Comparison of ENCODE assay signal across 8 cellular contexts in the genomic region with DNA sequence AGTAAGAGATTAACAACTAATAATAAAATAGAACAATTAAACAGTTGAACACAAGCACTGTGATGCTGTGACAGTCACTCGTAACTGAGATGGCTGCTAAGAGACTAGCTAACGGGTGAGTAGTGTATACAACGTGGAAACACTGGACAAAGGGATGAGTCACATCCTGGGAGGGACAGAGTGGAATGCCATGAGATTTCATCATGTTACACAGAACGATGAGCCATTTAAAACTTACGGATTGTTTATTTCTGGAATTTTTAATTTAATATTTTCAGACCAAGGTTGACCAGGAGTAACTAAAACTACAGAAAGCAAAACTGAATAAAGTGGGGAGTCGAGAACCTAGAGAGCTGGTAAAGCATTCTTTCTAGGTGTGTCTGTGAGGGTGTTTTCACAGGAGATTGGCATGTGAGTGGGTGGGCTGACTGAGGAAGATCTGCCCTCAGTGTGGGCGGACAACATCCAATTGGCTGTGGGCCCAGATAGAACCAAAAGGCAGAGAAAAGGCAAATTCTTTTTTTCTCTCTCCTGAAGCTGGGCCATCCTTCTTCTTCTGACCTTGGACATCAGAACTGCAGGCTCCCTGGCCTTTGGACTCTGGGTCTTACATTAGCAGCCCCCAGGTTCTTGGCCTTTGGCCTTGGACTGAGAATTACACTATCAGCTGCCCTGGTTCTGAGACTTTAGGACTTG. TPM values are rescaled to one million over a fixed set of nuclear protein-coding genes. Genes with fewer than 3 reads are reported as not detected.
DNase-seq lines count a peak whose midpoint lies in the region; ATAC-seq and TF ChIP-seq lines count a peak whose summit lies in the region.

No MANE protein-coding gene starts in this region.

- no peak for TF ChIP-seq RAD21 in liver (IDR thresholded peaks at IDR 0.05)

- peaks cover 15% of the 10 kb centered on the region for H3K4me1 Mint-ChIP-seq in brain

- no peak for TF ChIP-seq CTCF in brain (conservative IDR thresholded peaks at IDR 0.05)
- TF ChIP-seq CTCF in liver (IDR thresholded peaks at IDR 0.05; ENCODE audit: low read depth, low read length, missing input control): no peak

- H3K27ac ChIP-seq in liver (ENCODE audit: low read depth in 1 of 2, low read length in 2 of 2): peak overlapping the region; percentile 17 to 20
- H3K27ac ChIP-seq in stomach smooth muscle (ENCODE audit: low read length): peak overlapping the region; percentile 53

- ATAC-seq in Right ventricle myocardium inferior (peak; percentile 91), HG02870 (IDR thresholded peaks at IDR 0.05; ENCODE audit: unreplicated experiment) (peak; percentile 38)

- intact Hi-C loops in Right ventricle myocardium inferior (cut with DNase I): loop anchor here (10.0 kb wide), 1 partner anchor 365 kb away; no protein-coding TSS in a partner anchor
- intact Hi-C loops in cardiac septum (cut with DNase I): loop anchor here (10.0 kb wide), 1 partner anchor 365 kb away; no protein-coding TSS in a partner anchor

- H3K27ac Mint-ChIP-seq in brain: peak overlapping the region in 4 of 5 experiments; percentile 19 to 96 (median 56)

- H3K9me3 Mint-ChIP-seq in brain: no peaks in the 10 kb centered on the region

- no peaks in the 10 kb centered on the region for H3K36me3 ChIP-seq in liver (ENCODE audit: control insufficient read depth in 4 of 4, insufficient read depth in 3 of 4, low read depth in 1 of 4, low read length in 3 of 4)
- H3K36me3 ChIP-seq in stomach smooth muscle (ENCODE audit: control insufficient read depth in 2 of 2, insufficient read depth in 2 of 2, low read length in 2 of 2): no peaks in the 10 kb centered on the region

- WGBS in liver: 63% methylated on average over 7 of the region's 7 CpGs

- no peak overlapping the region for H3K4me3 ChIP-seq in liver (ENCODE audit: low read depth in 1 of 3, low read length in 3 of 3)
- H3K4me3 ChIP-seq in stomach smooth muscle (ENCODE audit: low read length in 2 of 2): peak overlapping the region in 1 of 2 donors; percentile 35

- peak overlapping the region in 4 of 5 experiments; percentile 2 to 57 (median 43) for H3K4me3 Mint-ChIP-seq in brain

- peaks cover 5% of the 10 kb centered on the region for H3K27me3 Mint-ChIP-seq in brain

- peaks cover 0 to 4% (median 2%) of the 10 kb centered on the region in 4 donors for H3K4me1 ChIP-seq in liver (ENCODE audit: control insufficient read depth in 4 of 4, insufficient read depth in 4 of 4, low read length in 3 of 4)
- H3K4me1 ChIP-seq in stomach smooth muscle (ENCODE audit: control insufficient read depth, insufficient read depth, low read length): peaks cover 4% of the 10 kb centered on the region

- H3K9me3 ChIP-seq in liver (ENCODE audit: control insufficient read depth in 4 of 4, low read length in 3 of 4) (no peaks in the 10 kb centered on the region), stomach smooth muscle (ENCODE audit: control insufficient read depth in 2 of 2, low read length in 2 of 2) (no peaks in the 10 kb centered on the region)

- H3K27me3 ChIP-seq in liver (ENCODE audit: control insufficient read depth in 4 of 4, insufficient read depth in 4 of 4, low read length in 3 of 4) (no peaks in the 10 kb centered on the region), stomach smooth muscle (ENCODE audit: control insufficient read depth in 1 of 2, insufficient read depth in 2 of 2, low read length in 2 of 2) (no peaks in the 10 kb centered on the region)

- no peak overlapping the region for H3K9ac ChIP-seq in liver (ENCODE audit: low read depth in 1 of 2, low read length in 2 of 2)
- H3K9ac ChIP-seq in stomach smooth muscle (ENCODE audit: low read length in 2 of 2): peak overlapping the region; percentile 7 to 21

- H3K36me3 Mint-ChIP-seq in brain: no peaks in the 10 kb centered on the region

- no peak for DNase-seq in Right ventricle myocardium inferior (ENCODE audit: missing footprints)
- DNase-seq in cardiac septum (ENCODE audit: low spot score): no peak
- DNase-seq in OCI-M1 (lab: John Stamatoyannopoulos, UW): peak; percentile 38
- no peak for DNase-seq in NCI-H2081 treated with DMSO at 0.1 percent for 48 hours (lab: John Stamatoyannopoulos, UW)

TF ChIP-seq in liver, 16 proteins besides CTCF, POLR2A, EP300 and RAD21:
- TF ChIP-seq HNF4A (conservative IDR thresholded peaks at IDR 0.05) (peak in 1 of 2 donors; percentile 52), REST (IDR thresholded peaks at IDR 0.05) (no peak), NR2F2 (IDR thresholded peaks at IDR 0.05) (peak; percentile 10), JUND (IDR thresholded peaks at IDR 0.05) (peak; percentile 75 to 78)
TF ChIP-seq in liver: peak in this region for 3.

RNA-seq across cellular contexts. Expression of gene TMSB10, which starts 14.6 kb away (rescaled TPM):
- total RNA-seq in Right ventricle myocardium inferior (571 TPM), cardiac septum (452 TPM), liver (100 to 1,000 TPM; 283 to 518 TPM)
- polyA plus RNA-seq in brain (ENCODE audit: insufficient read depth, low read depth, low replicate concordance) (4,172 TPM), liver (100 to 1,000 TPM; 225 to 230 TPM)

RNA-seq across cellular contexts. Expression of gene TRABD2A, which starts 39.1 kb away (rescaled TPM):
- total RNA-seq in Right ventricle myocardium inferior: 0.73 TPM
- total RNA-seq in cardiac septum: 0.54 TPM
- 0.90 TPM for polyA plus RNA-seq in brain (ENCODE audit: insufficient read depth, low read depth, low replicate concordance)
- 10 to 100 TPM in 1 of 2 donors, under 1 TPM in 1; 0.84 to 10.3 TPM for total RNA-seq in liver
- under 1 TPM; 0.26 to 0.27 TPM for polyA plus RNA-seq in liver

RNA-seq across cellular contexts. Expression of gene KCMF1, which starts 50.9 kb away (rescaled TPM):
- total RNA-seq in Right ventricle myocardium inferior (87.5 TPM), cardiac septum (88.8 TPM), liver (10 to 100 TPM; 25.5 to 45.4 TPM)
- polyA plus RNA-seq in brain (ENCODE audit: insufficient read depth, low read depth, low replicate concordance) (39.9 TPM), liver (10 to 100 TPM; 10.5 to 20.7 TPM)

Comparison
In these comparisons a context has a peak if more than half of its experiments do, and no peak if none do; other contexts are left out.
1. H3K9ac ChIP-seq: peak in stomach smooth muscle (2 of 2); none in liver (0 of 2).